ENCODE assay signal across 1 cellular context in genomic region chr6:167054987-167055386, GRCh38.
TF ChIP-seq lines count a peak whose summit lies in the region.

No MANE protein-coding gene starts in this region.

TF ChIP-seq in SK-N-SH treated with all-trans-retinoic acid at 6 μM for 48 hours, 23 proteins besides CTCF, POLR2A, EP300 and RAD21 (continued from another document):
- no peak for TF ChIP-seq PATZ1 (CRISPR knock-in tag; IDR thresholded peaks at IDR 0.05; ENCODE audit: borderline replicate concordance)
- TF ChIP-seq CSDC2 (CRISPR knock-in tag; IDR thresholded peaks at IDR 0.05): no peak
